Comparison of ENCODE assay signal across 13 cellular contexts in the genomic region with DNA sequence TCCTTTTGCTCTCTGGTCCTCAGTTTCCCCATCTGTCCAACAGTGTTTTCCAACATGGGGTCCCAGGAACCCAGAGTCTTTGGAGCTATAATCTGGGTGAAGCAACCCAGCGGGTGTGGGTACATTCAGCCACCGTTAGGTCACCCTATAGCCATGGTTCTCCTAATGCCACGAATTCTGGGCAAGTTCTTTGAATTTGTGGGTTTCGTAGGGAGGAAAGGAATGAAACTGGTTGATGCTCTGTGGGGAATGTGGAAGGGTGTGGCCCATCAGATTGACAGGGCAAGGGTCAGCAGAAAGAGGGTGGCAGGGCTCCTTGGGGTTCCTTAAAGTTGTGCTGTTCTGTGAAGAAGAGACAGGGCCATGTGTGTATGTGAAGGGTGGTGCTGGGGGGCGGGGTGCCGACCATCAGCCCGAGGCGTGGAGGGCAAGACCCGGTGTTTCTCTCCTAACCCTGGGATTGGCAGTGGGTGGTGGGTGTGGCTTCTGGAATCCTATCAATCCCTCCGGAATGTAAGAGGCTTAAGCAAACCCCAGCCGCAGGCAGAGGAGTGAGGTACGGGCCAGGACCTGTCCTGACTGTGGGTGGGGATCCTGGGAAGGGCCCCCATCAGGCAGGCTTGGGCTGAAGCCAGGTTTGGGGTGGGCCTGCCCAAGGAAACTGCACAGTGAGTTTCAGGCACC. TPM values are rescaled to one million over a fixed set of nuclear protein-coding genes. Genes with fewer than 3 reads are reported as not detected.
DNase-seq lines count a peak whose midpoint lies in the region; ATAC-seq, FAIRE-seq and TF ChIP-seq lines count a peak whose summit lies in the region.
"Had no signal": no experiment of that assay in that cellular context is flagged by ENCODE, and none has a peak within 500 bp of the region (broad histone marks: within the 10 kb centered on the region; RNA-seq: fewer than 3 reads in every experiment).

No MANE protein-coding gene starts in this region.

- dilution Hi-C loops in keratinocyte (cut with MboI; ENCODE audit: extremely low pct_ligation_motif_present, low sequenced_read_pairs): no loop called here

- H3K4me2 ChIP-seq in astrocyte (ENCODE audit: low read length) (no peak overlapping the region), keratinocyte (ENCODE audit: control insufficient read depth, extremely low read depth, insufficient read depth, low read depth, low read length) (peak overlapping the region; percentile 61)
- H3K4me2 ChIP-seq: BLaER1 had no signal

- no peak overlapping the region for H3K4me3 Mint-ChIP-seq in astrocyte (ENCODE audit: unreplicated experiment)
- H3K4me3 Mint-ChIP-seq: central memory CD8-positive, alpha-beta T cell had no signal

- peak; percentile 92 for DNase-seq in HS-27A (ENCODE audit: low read depth)
- DNase-seq in astrocyte (ENCODE audit: low read depth): peak; percentile 42
- peak; percentile 95 for DNase-seq in keratinocyte (ENCODE audit: low read depth, low spot score)
- DNase-seq in tibial nerve (ENCODE audit: low spot score in 2 of 2): peak; percentile 16 to 20
- DNase-seq in testis: no peak
- DNase-seq in NCI-H1417 treated with DMSO at 0.1 percent for 48 hours (lab: John Stamatoyannopoulos, UW): no peak
- DNase-seq: activated naive CD4-positive, alpha-beta T cell; GDM1; NCI-H1105; stimulated activated naive CD4-positive, alpha-beta T cell treated with Interleukin-2 at 50 U/mL for 16 hours had no signal

- TF ChIP-seq POLR2A in tibial nerve (IDR thresholded peaks at IDR 0.05): no peak
- TF ChIP-seq POLR2A in testis (IDR thresholded peaks at IDR 0.05): no peak

- intact Hi-C loops in testis (cut with DNase I; ENCODE audit: low total_unique reads): no loop called here

- no peaks in the 10 kb centered on the region for H3K36me3 ChIP-seq in astrocyte (ENCODE audit: insufficient read depth, low read length)
- H3K36me3 ChIP-seq in keratinocyte (ENCODE audit: control insufficient read depth in 2 of 2, extremely low read depth in 1 of 2, insufficient read depth in 2 of 2, low read length in 2 of 2): no peaks in the 10 kb centered on the region
- no peaks in the 10 kb centered on the region for H3K36me3 ChIP-seq in tibial nerve
- no peaks in the 10 kb centered on the region for H3K36me3 ChIP-seq in testis (ENCODE audit: low read depth, missing control alignments)
- H3K36me3 ChIP-seq: BLaER1 had no signal

- H3K27me3 Mint-ChIP-seq in astrocyte (ENCODE audit: low read depth, unreplicated experiment): peaks cover 4% of the 10 kb centered on the region
- H3K27me3 Mint-ChIP-seq: central memory CD8-positive, alpha-beta T cell had no signal

- H3K4me1 Mint-ChIP-seq in astrocyte (ENCODE audit: low read depth, unreplicated experiment): peaks cover 10% of the 10 kb centered on the region
- H3K4me1 Mint-ChIP-seq: central memory CD8-positive, alpha-beta T cell had no signal

- no peaks in the 10 kb centered on the region for H3K36me3 Mint-ChIP-seq in astrocyte (ENCODE audit: low read depth, unreplicated experiment)

- peaks cover 3% of the 10 kb centered on the region for H3K9me3 Mint-ChIP-seq in astrocyte (ENCODE audit: unreplicated experiment)

- peaks cover 8% of the 10 kb centered on the region for H3K4me1 ChIP-seq in astrocyte (ENCODE audit: insufficient read depth, low read length)
- peaks cover 38% of the 10 kb centered on the region for H3K4me1 ChIP-seq in keratinocyte (ENCODE audit: control insufficient read depth, extremely low read depth, insufficient read depth, low read length)
- H3K4me1 ChIP-seq in tibial nerve: peaks cover 0 to 16% (median 0%) of the 10 kb centered on the region in 4 donors
- no peaks in the 10 kb centered on the region for H3K4me1 ChIP-seq in testis

- H2AFZ ChIP-seq in astrocyte (ENCODE audit: low read depth, low read length) (no peak overlapping the region), keratinocyte (ENCODE audit: control insufficient read depth, low read length) (no peak overlapping the region)

- TF ChIP-seq CTCF in astrocyte (IDR thresholded peaks at IDR 0.05; ENCODE audit: insufficient read depth, low read depth, low read length) (no peak), keratinocyte (optimal IDR thresholded peaks at IDR 0.05 in 1 of 3, IDR thresholded peaks at IDR 0.05 in 1 of 3, conservative IDR thresholded peaks at IDR 0.05 in 1 of 3; ENCODE audit: extremely low read depth in 1 of 3, insufficient read depth in 2 of 3, low read length in 3 of 3) (no peak), tibial nerve (IDR thresholded peaks at IDR 0.05) (no peak), testis (IDR thresholded peaks at IDR 0.05) (no peak)

- H3K27me3 ChIP-seq in astrocyte (ENCODE audit: insufficient read depth, low read length): no peaks in the 10 kb centered on the region
- no peaks in the 10 kb centered on the region for H3K27me3 ChIP-seq in keratinocyte (ENCODE audit: control insufficient read depth, extremely low read depth, insufficient read depth, low read length)
- H3K27me3 ChIP-seq in tibial nerve: no peaks in the 10 kb centered on the region
- H3K27me3 ChIP-seq in testis: no peaks in the 10 kb centered on the region
- H3K27me3 ChIP-seq: BLaER1 had no signal

- H4K20me1 ChIP-seq in astrocyte (ENCODE audit: insufficient read depth, low read length) (no peaks in the 10 kb centered on the region), keratinocyte (ENCODE audit: control insufficient read depth, extremely low read depth, insufficient read depth, low read length) (no peaks in the 10 kb centered on the region)
- H4K20me1 ChIP-seq: BLaER1 had no signal

- H3K27ac Mint-ChIP-seq in astrocyte (ENCODE audit: unreplicated experiment): no peak overlapping the region

- H3K9ac ChIP-seq in astrocyte (ENCODE audit: low read length) (no peak overlapping the region), keratinocyte (ENCODE audit: control insufficient read depth, extremely low read depth, insufficient read depth, low read length) (peak overlapping the region; percentile 38)
- H3K9ac ChIP-seq: BLaER1 had no signal

- H3K79me2 ChIP-seq in astrocyte (ENCODE audit: insufficient read depth, low read length) (no peaks in the 10 kb centered on the region), keratinocyte (ENCODE audit: control insufficient read depth, insufficient read depth, low read length) (no peaks in the 10 kb centered on the region)

- no peak for ATAC-seq in HG02973 (IDR thresholded peaks at IDR 0.05; ENCODE audit: unreplicated experiment)

- FAIRE-seq in astrocyte (lab: Jason Lieb, UNC): no peak
- peak; percentile 95 for FAIRE-seq in keratinocyte (lab: Jason Lieb, UNC)

- H3K9me1 ChIP-seq in keratinocyte (ENCODE audit: control insufficient read depth, extremely low read depth, insufficient read depth, low read length): no peaks in the 10 kb centered on the region

- peak in 1 of 2 donors; percentile 17 for TF ChIP-seq EP300 in tibial nerve (IDR thresholded peaks at IDR 0.05)

- H3K27ac ChIP-seq in astrocyte (ENCODE audit: low read depth, low read length): no peak overlapping the region
- peak overlapping the region; percentile 80 for H3K27ac ChIP-seq in keratinocyte (ENCODE audit: control insufficient read depth, insufficient read depth, low read length)
- peak overlapping the region in 2 of 4 donors; percentile 8 to 17 for H3K27ac ChIP-seq in tibial nerve
- H3K27ac ChIP-seq in testis: no peak overlapping the region
- H3K27ac ChIP-seq: BLaER1 had no signal

- no peak overlapping the region for H3K4me3 ChIP-seq in astrocyte (ENCODE audit: insufficient read depth, low read depth, low read length)
- H3K4me3 ChIP-seq in keratinocyte (ENCODE audit: control insufficient read depth in 2 of 3, extremely low read depth in 1 of 3, insufficient read depth in 2 of 3, low read depth in 1 of 3, low read length in 3 of 3): peak overlapping the region in 1 of 3 experiments; percentile 9
- no peak overlapping the region for H3K4me3 ChIP-seq in tibial nerve
- no peak overlapping the region for H3K4me3 ChIP-seq in testis
- H3K4me3 ChIP-seq: BLaER1 had no signal

- H3K9me3 ChIP-seq in astrocyte (ENCODE audit: insufficient read depth, low read depth, low read length) (peaks cover 3% of the 10 kb centered on the region), keratinocyte (ENCODE audit: control insufficient read depth, low read depth, low read length) (no peaks in the 10 kb centered on the region), tibial nerve (peaks cover 0 to 18% (median 0%) of the 10 kb centered on the region in 4 donors), testis (no peaks in the 10 kb centered on the region)

- 47 to 60% methylated on average over 12 of the region's 12 CpGs for WGBS in tibial nerve, 2 donors
- 53 to 69% methylated on average over 11 to 12 of the region's 12 CpGs for WGBS in testis, 2 donors

RNA-seq across cellular contexts. Expression of gene ZNF362, which starts 35.4 kb away (rescaled TPM):
- total RNA-seq in astrocyte (38.7 and 43.8 TPM in 2 replicates), tibial nerve (10 to 100 TPM; 14.7 to 21.8 (median 17.3) TPM), testis (10 to 100 TPM; 26.6 to 28.6 TPM)
- polyA plus RNA-seq in keratinocyte (2.2 to 3.1 TPM (median 2.3 TPM) in 3 replicates), testis (ENCODE audit: insufficient read depth, low read depth, low replicate concordance) (16.3 TPM)
- 1.2 TPM for polyA plus RNA-seq in keratinocyte (2011; ENCODE audit: low read depth)
- polyA plus RNA-seq in keratinocyte (2011; cell fraction: cytosol; rRNA removed): 2.0 and 3.2 TPM in 2 replicates
- 2.6 and 4.4 TPM in 2 replicates for polyA plus RNA-seq in keratinocyte (2011; cell fraction: nucleus; rRNA removed)
- polyA plus RNA-seq in keratinocyte (2012; ENCODE audit: low replicate concordance): 2.8 and 6.0 TPM in 2 replicates
- polyA minus RNA-seq in keratinocyte: 5.6 to 10.1 TPM (median 9.1 TPM) in 3 replicates
- polyA minus RNA-seq in keratinocyte (2011; cell fraction: cytosol; rRNA and poly(A)+ RNA removed): 10.9 TPM
- polyA minus RNA-seq in keratinocyte (2011; cell fraction: nucleus; rRNA and poly(A)+ RNA removed): 2.0 and 3.7 TPM in 2 replicates

RNA-seq across cellular contexts. Expression of gene TRIM62, which starts 39.0 kb away (rescaled TPM):
- total RNA-seq in astrocyte (10.8 and 11.5 TPM in 2 replicates), tibial nerve (10 to 100 TPM; 11.1 to 14.9 (median 12.2) TPM), testis (1 to 10 TPM; 6.2 to 8.8 TPM)
- polyA plus RNA-seq in keratinocyte (2.0 to 4.7 TPM (median 2.2 TPM) in 3 replicates), testis (ENCODE audit: insufficient read depth, low read depth, low replicate concordance) (6.0 TPM)
- polyA plus RNA-seq in keratinocyte (2011; ENCODE audit: low read depth): 2.0 TPM
- polyA plus RNA-seq in keratinocyte (2011; cell fraction: cytosol; rRNA removed): 4.6 and 5.5 TPM in 2 replicates
- 10.2 and 13.8 TPM in 2 replicates for polyA plus RNA-seq in keratinocyte (2011; cell fraction: nucleus; rRNA removed)
- 6.9 TPM in 2 replicates for polyA plus RNA-seq in keratinocyte (2012; ENCODE audit: low replicate concordance)
- polyA minus RNA-seq in keratinocyte: 2.8 to 17.1 TPM (median 5.5 TPM) in 3 replicates
- polyA minus RNA-seq in keratinocyte (2011; cell fraction: cytosol; rRNA and poly(A)+ RNA removed): 8.6 TPM
- 6.9 and 7.8 TPM in 2 replicates for polyA minus RNA-seq in keratinocyte (2011; cell fraction: nucleus; rRNA and poly(A)+ RNA removed)

Comparison
In these comparisons a context has a peak if more than half of its experiments do, and no peak if none do; other contexts are left out.
1. DNase-seq: peak in HS-27A (single experiment), astrocyte (single experiment), keratinocyte (single experiment) and tibial nerve (2 of 2); none in testis (single experiment) and NCI-H1417 treated with DMSO at 0.1 percent for 48 hours (single experiment).